Comparison of ENCODE assay signal across 27 cellular contexts in genomic region chr15:72302955-72303354, GRCh38. TPM values are rescaled to one million over a fixed set of nuclear protein-coding genes. Genes with fewer than 3 reads are reported as not detected.
"Had no signal": no experiment of that assay in that cellular context is flagged by ENCODE, and none has a peak within 500 bp of the region (broad histone marks: within the 10 kb centered on the region; RNA-seq: fewer than 3 reads in every experiment).

No MANE protein-coding gene starts in this region.

- H3K4me3 ChIP-seq: body of pancreas, esophagus squamous epithelium, gastroesophageal sphincter, hepatocyte, ovary, prostate gland, skin epidermis had no signal

- H3K27ac ChIP-seq: body of pancreas, esophagus squamous epithelium, gastroesophageal sphincter, hepatocyte, neutrophil, ovary, prostate gland, skin epidermis, WERI-Rb-1 had no signal

- DNase-seq: activated CD4-positive, alpha-beta T cell treated with anti-CD3 and anti-CD28 coated beads for 48 hours; activated CD4-positive, alpha-beta T cell treated with anti-CD3 and anti-CD28 coated beads, Interleukin-2, amount 50 U/mL, for 48 hours; activated naive CD4-positive, alpha-beta T cell treated with Interleukin-2 at 50 U/mL for 16 hours; activated T-cell treated with anti-CD3 and anti-CD28 coated beads, Interleukin-2, amount 50 U/mL, for 48 hours; aorta; body of pancreas; cortex of kidney; esophagus squamous epithelium; kidney; left colon; naive B cell; nephron progenitor cell; ovary; retina; stimulated activated CD4-positive, alpha-beta T cell treated with anti-CD3 and anti-CD28 coated beads, Interleukin-12 subunit alpha, Interleukin-12 subunit beta, amount 100 ng/mL, for 4 hours; stimulated activated CD4-positive, alpha-beta T cell treated with anti-CD3 and anti-CD28 coated beads, Interleukin-4, amount 100 ng/mL, for 1 hour; SW 1271; T1000; WERI-Rb-1 had no signal

- H3K9me3 ChIP-seq: body of pancreas, esophagus squamous epithelium, gastroesophageal sphincter, neutrophil, ovary, prostate gland had no signal

- H3K27me3 ChIP-seq: body of pancreas, esophagus squamous epithelium, gastroesophageal sphincter, hepatocyte, neutrophil, ovary had no signal

- H3K36me3 ChIP-seq: esophagus squamous epithelium, neutrophil, ovary, prostate gland, WERI-Rb-1 had no signal

- FAIRE-seq: kidney had no signal

- ATAC-seq: activated CD4-positive, CD25-positive, alpha-beta regulatory T cell treated with anti-CD3 and anti-CD28 coated beads, Interleukin-2, amount 50 U/mL, for 24 hours; body of pancreas; gastroesophageal sphincter; left colon; sciatic nerve had no signal

- H3K4me1 ChIP-seq: body of pancreas, esophagus squamous epithelium, gastroesophageal sphincter, prostate gland had no signal

RNA-seq across cellular contexts. Expression of gene CELF6, which starts 17.0 kb away (rescaled TPM):
- total RNA-seq: fibroblast of villous mesenchyme had no signal
